ENCODE assay signal across 8 cellular contexts in genomic region chr22:46116491-46116958, GRCh38. TPM values are rescaled to one million over a fixed set of nuclear protein-coding genes. Genes with fewer than 3 reads are reported as not detected.
DNase-seq lines count a peak whose midpoint lies in the region; ATAC-seq and TF ChIP-seq lines count a peak whose summit lies in the region.

No MANE protein-coding gene starts in this region.

- H3K36me3 ChIP-seq in BE2C, result peaks cover 39% of the 10 kb centered on the region

- ATAC-seq in GM21423 (IDR thresholded peaks at IDR 0.05; ENCODE audit: unreplicated experiment) (peak; percentile 54), HG03342 (IDR thresholded peaks at IDR 0.05; ENCODE audit: unreplicated experiment) (no peak)

- H3K27ac ChIP-seq in layer of hippocampus (ENCODE audit: low read depth, low read length), result peak overlapping the region; percentile 64

- H3K27me3 ChIP-seq in BE2C, result no peaks in the 10 kb centered on the region
- no peaks in the 10 kb centered on the region for H3K27me3 ChIP-seq in layer of hippocampus (ENCODE audit: control insufficient read depth, insufficient read depth, low read length)

- peaks cover 47% of the 10 kb centered on the region for H3K4me1 ChIP-seq in BE2C

- no peaks in the 10 kb centered on the region for H3K9me3 ChIP-seq in BE2C

- peak overlapping the region; percentile 26; the same call in 1 of the 2 replicates for H3K4me3 ChIP-seq in BE2C (ENCODE audit: low read depth, low read length)

- peak; percentile 74 for TF ChIP-seq CTCF in BE2C (IDR thresholded peaks at IDR 0.05; ENCODE audit: low read depth, low read length)

- DNase-seq in BE2C (peak; percentile 96), NCI-H345 (lab: John Stamatoyannopoulos, UW) (peak; percentile 72), cerebellum (ENCODE audit: low spot score) (peak; percentile 94)
- DNase-seq in activated CD4-positive, alpha-beta T cell treated with anti-CD3 and anti-CD28 coated beads for 4 hours, result peak; percentile 82 to 84
- peak; percentile 59 to 82 (median 74) for DNase-seq in stimulated activated CD4-positive, alpha-beta T cell treated with anti-CD3 and anti-CD28 coated beads, Interleukin-1b, Interleukin-23, amount 100 ng/mL, for 24 hours (ENCODE audit: low read depth in 4 of 4, low spot score in 1 of 4)

RNA-seq across cellular contexts. Expression of gene PPARA, which starts 33.8 kb away (rescaled TPM):
- 2.6 TPM for polyA plus RNA-seq in BE2C (2012; ENCODE audit: insufficient read depth, insufficient read length, low read depth)
- total RNA-seq in cerebellum, result 9.1 TPM
